Comparison of ENCODE assay signal across 14 cellular contexts in genomic region chr2:204681412-204681811, GRCh38.
DNase-seq lines count a peak whose midpoint lies in the region; ATAC-seq and TF ChIP-seq lines count a peak whose summit lies in the region.
"Had no signal": no experiment of that assay in that cellular context is flagged by ENCODE, and none has a peak within 500 bp of the region (broad histone marks: within the 10 kb centered on the region; RNA-seq: fewer than 3 reads in every experiment).

No MANE protein-coding gene starts in this region.

- H3K9me3 Mint-ChIP-seq in HFFc6 (no peaks in the 10 kb centered on the region), brain (peaks cover 0 to 6% (median 2%) of the 10 kb centered on the region in 5 experiments)
- H3K9me3 Mint-ChIP-seq: CD8-positive, alpha-beta memory T cell had no signal

- H3K4me3 ChIP-seq in lung: no peak overlapping the region
- H3K4me3 ChIP-seq: psoas muscle had no signal

- H3K9me3 ChIP-seq in lung (ENCODE audit: control insufficient read depth in 2 of 2, insufficient read depth in 1 of 2, low read length in 1 of 2): no peaks in the 10 kb centered on the region
- H3K9me3 ChIP-seq: psoas muscle had no signal

- H3K4me1 Mint-ChIP-seq in HFFc6 (ENCODE audit: low read depth) (peaks cover 45% of the 10 kb centered on the region), brain (peaks cover 25% of the 10 kb centered on the region)
- H3K4me1 Mint-ChIP-seq: CD8-positive, alpha-beta memory T cell had no signal

- peak; percentile 11 for ATAC-seq in lung (ENCODE audit: insufficient read depth, low FRiP score)
- ATAC-seq in sciatic nerve: peak; percentile 80

- H3K27me3 Mint-ChIP-seq in HFFc6 (ENCODE audit: insufficient read depth) (peaks cover 3% of the 10 kb centered on the region; the same call in 1 of the 2 replicates), brain (no peaks in the 10 kb centered on the region)
- H3K27me3 Mint-ChIP-seq: CD8-positive, alpha-beta memory T cell had no signal

- 38 to 70% methylated on average over 2 of the region's 2 CpGs for WGBS in lung, 2 donors

- peak overlapping the region; percentile 61 for H3K4me3 Mint-ChIP-seq in HFFc6
- H3K4me3 Mint-ChIP-seq in brain: peak overlapping the region in 1 of 5 experiments; percentile 20
- H3K4me3 Mint-ChIP-seq: CD8-positive, alpha-beta memory T cell had no signal

- H3K27ac Mint-ChIP-seq in HFFc6 (peak overlapping the region; percentile 83), brain (peak overlapping the region in 4 of 5 experiments; percentile 21 to 89 (median 66))
- H3K27ac Mint-ChIP-seq: CD8-positive, alpha-beta memory T cell had no signal

- H3K36me3 Mint-ChIP-seq in HFFc6 (ENCODE audit: low read depth) (no peaks in the 10 kb centered on the region), brain (no peaks in the 10 kb centered on the region)
- H3K36me3 Mint-ChIP-seq: CD8-positive, alpha-beta memory T cell had no signal

- H3K4me1 ChIP-seq in lung (ENCODE audit: control insufficient read depth in 2 of 2, insufficient read depth in 2 of 2, low read length in 2 of 2): peaks cover 3% of the 10 kb centered on the region in 2 donors
- H3K4me1 ChIP-seq: psoas muscle had no signal

- H3K27ac ChIP-seq in lung (ENCODE audit: low read depth in 1 of 2, low read length in 1 of 2): no peak overlapping the region
- H3K27ac ChIP-seq: psoas muscle had no signal

- TF ChIP-seq CTCF in HFFc6 (IDR thresholded peaks at IDR 0.05) (no peak), brain (conservative IDR thresholded peaks at IDR 0.05) (no peak), lung (IDR thresholded peaks at IDR 0.05; ENCODE audit: control extremely low read depth, extremely low read depth) (no peak)

- intact Hi-C loops in sciatic nerve (cut with DNase I): no loop called here

- no peaks in the 10 kb centered on the region for H3K36me3 ChIP-seq in lung (ENCODE audit: control insufficient read depth in 2 of 2, insufficient read depth in 2 of 2, low read length in 2 of 2)

- DNase-seq in HFFc6: peak; percentile 41
- no peak for DNase-seq in lung (ENCODE audit: low spot score)
- DNase-seq in sciatic nerve (ENCODE audit: low spot score): no peak
- no peak for DNase-seq in ACHN
- DNase-seq in NCI-H774 (lab: John Stamatoyannopoulos, UW): no peak
- DNase-seq in NCI-H748 treated with DMSO at 0.1 percent for 48 hours (lab: John Stamatoyannopoulos, UW): no peak
- no peak for DNase-seq in NCI-H748 (lab: John Stamatoyannopoulos, UW; ENCODE audit: unreplicated experiment)
- DNase-seq: activated CD4-positive, alpha-beta T cell treated with anti-CD3 and anti-CD28 coated beads, Interleukin-2, amount 50 U/mL, for 4 hours; CD8-positive, alpha-beta memory T cell; NCI-H2227 treated with DMSO at 0.1 percent for 48 hours; psoas muscle; SHP77 treated with DMSO at 0.1 percent for 48 hours; stimulated activated CD8-positive, alpha-beta memory T cell treated with anti-CD3 and anti-CD28 coated beads, Interleukin-4, amount 100 ng/mL, for 48 hours had no signal

- in situ Hi-C loops in ACHN (cut with HindIII; ENCODE audit: low pct_ligation_motif_present, low pct_unique_long_range_greater_than_20kb, low sequenced_read_pairs): no loop called here

- H3K27me3 ChIP-seq in lung (ENCODE audit: control insufficient read depth, insufficient read depth): no peaks in the 10 kb centered on the region
